8 cellular contexts compared by ENCODE assay signal in genomic region chr14:69695664-69696527, GRCh38.
DNase-seq lines count a peak whose midpoint lies in the region; ATAC-seq and TF ChIP-seq lines count a peak whose summit lies in the region.

No MANE protein-coding gene starts in this region.

- H3K4me3 ChIP-seq in RWPE2 (ENCODE audit: severe bottlenecking), result no peak overlapping the region
- H3K4me3 ChIP-seq in esophagus muscularis mucosa, result no peak overlapping the region
- H3K4me3 ChIP-seq in ovary, result no peak overlapping the region
- no peak overlapping the region for H3K4me3 ChIP-seq in coronary artery

- ATAC-seq in RWPE2 (ENCODE audit: low read depth), result peak; percentile 50

- DNase-seq in COLO668 (lab: John Stamatoyannopoulos, UW; ENCODE audit: unreplicated experiment), result peak; percentile 67
- peak in 70 of 76 experiments; percentile 6 to 78 (median 46) for DNase-seq in HUDEP-2 (lab: John Stamatoyannopoulos, UW; ENCODE audit: unreplicated experiment in 76 of 76)
- DNase-seq in RWPE2 (ENCODE audit: low spot score), result no peak
- DNase-seq in esophagus muscularis mucosa (ENCODE audit: extremely low spot score), result no peak
- DNase-seq in ovary, result peak in 3 of 5 donors; percentile 38 to 58 (median 55)
- DNase-seq in germinal center (ENCODE audit: low spot score), result no peak
- DNase-seq in coronary artery (ENCODE audit: low spot score), result no peak
- DNase-seq in occipital lobe (lab: John Stamatoyannopoulos, UW), result no peak

- H3K9me3 ChIP-seq in RWPE2 (ENCODE audit: severe bottlenecking), result no peaks in the 10 kb centered on the region
- no peaks in the 10 kb centered on the region for H3K9me3 ChIP-seq in esophagus muscularis mucosa
- H3K9me3 ChIP-seq in ovary, result no peaks in the 10 kb centered on the region

- H3K4me1 ChIP-seq in RWPE2 (ENCODE audit: insufficient read depth, poor library complexity, severe bottlenecking) (peaks cover 15% of the 10 kb centered on the region), esophagus muscularis mucosa (peaks cover 65 to 83% (median 75%) of the 10 kb centered on the region in 4 donors), ovary (ENCODE audit: insufficient read depth) (peaks cover 31% of the 10 kb centered on the region)

- H3K27ac ChIP-seq in RWPE2 (ENCODE audit: poor library complexity, severe bottlenecking) (no peak overlapping the region), esophagus muscularis mucosa (replicated peaks in 1 of 4) (peak overlapping the region; percentile 6 to 65 (median 53)), ovary (peak overlapping the region in 1 of 2 donors; percentile 27), coronary artery (peak overlapping the region in 1 of 2 donors; percentile 58)

- TF ChIP-seq CTCF in RWPE2 (IDR thresholded peaks at IDR 0.05; ENCODE audit: poor library complexity, severe bottlenecking), result no peak
- TF ChIP-seq CTCF in esophagus muscularis mucosa (IDR thresholded peaks at IDR 0.05), result no peak
- no peak for TF ChIP-seq CTCF in ovary (IDR thresholded peaks at IDR 0.05)
- no peak for TF ChIP-seq CTCF in coronary artery (IDR thresholded peaks at IDR 0.05)

- 27% methylated on average over 2 of the region's 2 CpGs for WGBS in esophagus muscularis mucosa
- 22 to 52% (median 36%) methylated on average over 2 of the region's 2 CpGs for WGBS in ovary, 3 donors

- TF ChIP-seq POLR2A in esophagus muscularis mucosa (IDR thresholded peaks at IDR 0.05; ENCODE audit: low read depth) (no peak), ovary (IDR thresholded peaks at IDR 0.05) (no peak)

- H3K36me3 ChIP-seq in RWPE2 (ENCODE audit: low read depth) (no peaks in the 10 kb centered on the region), esophagus muscularis mucosa (no peaks in the 10 kb centered on the region), ovary (no peaks in the 10 kb centered on the region)

- intact Hi-C loops in esophagus muscularis mucosa (cut with DNase I), result no loop called here
- intact Hi-C loops in ovary (cut with DNase I), result no loop called here

- no peak for TF ChIP-seq EP300 in esophagus muscularis mucosa (IDR thresholded peaks at IDR 0.05)
- TF ChIP-seq EP300 in ovary (IDR thresholded peaks at IDR 0.05), result no peak

- no peaks in the 10 kb centered on the region for H3K27me3 ChIP-seq in RWPE2 (ENCODE audit: insufficient read depth, poor library complexity, severe bottlenecking)
- no peaks in the 10 kb centered on the region for H3K27me3 ChIP-seq in esophagus muscularis mucosa
- H3K27me3 ChIP-seq in ovary, result no peaks in the 10 kb centered on the region

Comparison
In these comparisons a context has a peak if more than half of its experiments do, and no peak if none do; other contexts are left out.
1. DNase-seq: peak in COLO668 (single experiment), HUDEP-2 (70 of 76) and ovary (3 of 5); none in RWPE2 (single experiment), esophagus muscularis mucosa (single experiment), germinal center (single experiment), coronary artery (single experiment) and occipital lobe (single experiment).